In the genomic region with DNA sequence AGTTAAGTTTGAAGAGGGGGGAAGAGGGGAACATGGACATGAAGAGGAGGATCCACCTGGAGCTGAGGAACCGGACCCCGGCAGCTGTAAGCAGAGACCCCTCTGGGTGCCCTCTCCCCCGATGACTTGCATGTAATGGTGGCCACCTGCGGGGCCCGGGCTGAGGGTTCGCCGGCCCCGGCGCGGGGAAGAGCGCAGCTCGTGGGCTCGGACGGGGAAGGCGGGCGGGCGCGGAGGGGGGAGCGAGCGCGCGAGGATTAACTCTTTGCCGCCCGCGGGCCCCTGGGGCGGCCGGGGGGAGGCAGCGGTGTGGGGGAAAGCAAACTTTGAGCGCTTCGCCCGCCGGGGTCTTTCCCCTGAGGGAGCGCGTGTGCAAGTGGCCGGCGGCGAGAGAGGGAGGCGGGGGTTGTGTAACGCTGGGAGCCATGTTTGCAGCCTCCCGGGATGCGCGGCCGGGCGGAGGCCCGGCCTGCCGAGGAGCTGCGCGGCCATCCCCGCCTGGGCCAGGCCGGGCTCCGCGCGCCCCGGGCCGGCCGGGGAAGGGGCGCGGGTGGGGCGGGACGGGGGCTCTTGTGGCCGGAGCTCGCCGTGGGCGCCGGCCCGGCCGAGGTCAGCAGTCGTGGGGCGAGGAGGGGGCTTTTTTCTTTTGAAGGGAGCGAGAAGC, we compare ENCODE assay signal across 8 cellular contexts. TPM values are rescaled to one million over a fixed set of nuclear protein-coding genes. Genes with fewer than 3 reads are reported as not detected.
A peak's percentile ranks its signal among the peaks of the same experiment; 100 is the strongest.
DNase-seq lines count a peak whose midpoint lies in the region; ATAC-seq, FAIRE-seq and TF ChIP-seq lines count a peak whose summit lies in the region.

No MANE protein-coding gene starts in this region.

- peak overlapping the region; percentile 97; the same call in 1 of the 2 replicates for H3K27ac ChIP-seq in HUES6 (ENCODE audit: low read depth, low read length)

- CTCF ChIA-PET in activated B cell treated with CpG ODN at 0.5 μM for 24 hours (lab: Charles Lee) = interaction anchor here (0.8 to 2.4 kb wide), 7 partner anchors 14 to 287 kb away, joined by 3 to 15 read pairs (median 5); a partner anchor contains a TSS

- H3K4me3 ChIP-seq in AG09309 (ENCODE audit: control insufficient read depth, low read depth, low read length) (peak overlapping the region; percentile 93), HUES6 (ENCODE audit: low read depth, low read length) (peak overlapping the region; percentile 91)

- no peak for TF ChIP-seq CTCF in AG09309 (IDR thresholded peaks at IDR 0.05; ENCODE audit: control insufficient read depth, insufficient read depth, low read depth, low read length, missing control alignments)
- TF ChIP-seq CTCF in activated B cell treated with CpG ODN at 0.5 μM for 24 hours (IDR thresholded peaks at IDR 0.05) = no peak

- no peak for DNase-seq in AG09309 (ENCODE audit: low read depth)
- peak; percentile 36 for DNase-seq in GM19239 (ENCODE audit: insufficient read length, low spot score)
- peak; percentile 73 for DNase-seq in activated B cell treated with CpG ODN at 0.5 μM for 24 hours
- peak; percentile 71 for DNase-seq in cerebellum (ENCODE audit: low spot score)
- DNase-seq in left lobe of liver (ENCODE audit: low spot score) = no peak
- peak; percentile 55 to 70 for DNase-seq in stimulated activated CD4-positive, alpha-beta T cell treated with anti-CD3 and anti-CD28 coated beads, Interleukin-2, amount 100 ng/mL, for 24 hours

- POLR2A ChIA-PET in activated B cell treated with CpG ODN at 0.5 μM for 24 hours (lab: Charles Lee) = interaction anchor here (0.8 to 4.7 kb wide), 14 partner anchors 9 to 568 kb away, joined by 3 to 94 read pairs (median 10); a partner anchor contains a TSS

- H3K36me3 Mint-ChIP-seq in activated B cell treated with CpG ODN at 0.5 μM for 24 hours (ENCODE audit: low read depth) = no peaks in the 10 kb centered on the region

- peak overlapping the region; percentile 86 for H3K4me3 Mint-ChIP-seq in activated B cell treated with CpG ODN at 0.5 μM for 24 hours

- H3K9me3 ChIP-seq in HUES6 (ENCODE audit: control insufficient read depth, insufficient read depth, low read depth, low read length) = no peaks in the 10 kb centered on the region

- FAIRE-seq in GM19239 (lab: Jason Lieb, UNC) = no peak

- intact Hi-C loops in activated B cell treated with CpG ODN at 0.5 μM for 24 hours (cut with micrococcal nuclease) = loop anchor here (1.0 to 5.0 kb wide), 12 partner anchors 9 to 1566 kb away; a partner anchor contains a TSS

- H3K27me3 Mint-ChIP-seq in activated B cell treated with CpG ODN at 0.5 μM for 24 hours = no peaks in the 10 kb centered on the region

- no peaks in the 10 kb centered on the region for H3K9me3 Mint-ChIP-seq in activated B cell treated with CpG ODN at 0.5 μM for 24 hours

- H3K4me1 ChIP-seq in HUES6 (ENCODE audit: control insufficient read depth, insufficient read depth, low read length) = peaks cover 4% of the 10 kb centered on the region; the same call in 1 of the 2 replicates

- peaks cover 44% of the 10 kb centered on the region for H3K4me1 Mint-ChIP-seq in activated B cell treated with CpG ODN at 0.5 μM for 24 hours

- no peaks in the 10 kb centered on the region for H3K36me3 ChIP-seq in HUES6 (ENCODE audit: control insufficient read depth, insufficient read depth, low read length)

- H3K27me3 ChIP-seq in HUES6 (ENCODE audit: control insufficient read depth, insufficient read depth, low read length) = peaks cover 61% of the 10 kb centered on the region

- ATAC-seq in activated B cell treated with CpG ODN at 0.5 μM for 24 hours (ENCODE audit: low read depth) = peak; percentile 23
- ATAC-seq in left lobe of liver = peak; percentile 60
- ATAC-seq in HG02981 (IDR thresholded peaks at IDR 0.05; ENCODE audit: unreplicated experiment) = no peak

- peak overlapping the region; percentile 92 for H3K27ac Mint-ChIP-seq in activated B cell treated with CpG ODN at 0.5 μM for 24 hours

- peak overlapping the region; percentile 96 for H3K9ac ChIP-seq in HUES6 (ENCODE audit: low read length)

RNA-seq across cellular contexts. Expression of a gene that starts 0.5 kb away (rescaled TPM):
- 162 and 173 TPM in 2 replicates for total RNA-seq in activated B cell treated with CpG ODN at 0.5 μM for 24 hours
- total RNA-seq in cerebellum = 7.8 TPM
- total RNA-seq in left lobe of liver = 29.0 TPM

RNA-seq across cellular contexts. Expression of a gene that starts 45.7 kb away (rescaled TPM):
- total RNA-seq in activated B cell treated with CpG ODN at 0.5 μM for 24 hours (0.11 TPM in 1 of 2 replicates, not detected in the other), cerebellum (2.7 TPM), left lobe of liver (0.33 TPM)

Comparison
In these comparisons a context has a peak if more than half of its experiments do, and no peak if none do; other contexts are left out.
1. DNase-seq: peak in GM19239 (single experiment), activated B cell treated with CpG ODN at 0.5 μM for 24 hours (single experiment), cerebellum (single experiment) and stimulated activated CD4-positive, alpha-beta T cell treated with anti-CD3 and anti-CD28 coated beads, Interleukin-2, amount 100 ng/mL, for 24 hours (2 of 2); none in AG09309 (single experiment) and left lobe of liver (single experiment).